Comparison of ENCODE assay signal across 19 cellular contexts in genomic region chr1:94617139-94617805, GRCh38.
DNase-seq lines count a peak whose midpoint lies in the region; ATAC-seq, FAIRE-seq and TF ChIP-seq lines count a peak whose summit lies in the region.
"Had no signal": no experiment of that assay in that cellular context is flagged by ENCODE, and none has a peak within 500 bp of the region (broad histone marks: within the 10 kb centered on the region; RNA-seq: fewer than 3 reads in every experiment).

No MANE protein-coding gene starts in this region.

- no peaks in the 10 kb centered on the region for H3K27me3 ChIP-seq in keratinocyte (ENCODE audit: control insufficient read depth, extremely low read depth, insufficient read depth, low read length)
- H3K27me3 ChIP-seq: esophagus muscularis mucosa, uterus had no signal

- no peaks in the 10 kb centered on the region for H3K36me3 ChIP-seq in keratinocyte (ENCODE audit: control insufficient read depth in 2 of 2, extremely low read depth in 1 of 2, insufficient read depth in 2 of 2, low read length in 2 of 2)
- H3K36me3 ChIP-seq: esophagus muscularis mucosa, uterus had no signal

- DNase-seq in ACHN (peak; percentile 66), HS-5 (ENCODE audit: low read depth) (peak; percentile 84), amniotic epithelial cell (ENCODE audit: low read depth) (peak; percentile 45), keratinocyte (ENCODE audit: low read depth, low spot score) (no peak), GM13977 (ENCODE audit: low spot score) (no peak)
- DNase-seq: activated CD4-positive, alpha-beta T cell treated with anti-CD3 and anti-CD28 coated beads for 36 hours; activated T-cell treated with anti-CD3 and anti-CD28 coated beads for 4 hours; cortex of kidney; KG1; NCI-H146; NCI-H510A; right cardiac atrium; stimulated activated CD4-positive, alpha-beta T cell treated with anti-CD3 and anti-CD28 coated beads, Interleukin-4, amount 100 ng/mL, for 24 hours; uterus had no signal

- H3K4me1 ChIP-seq in keratinocyte (ENCODE audit: control insufficient read depth, extremely low read depth, insufficient read depth, low read length): peaks cover 53% of the 10 kb centered on the region
- H3K4me1 ChIP-seq: uterus had no signal

- H2AFZ ChIP-seq in keratinocyte (ENCODE audit: control insufficient read depth, low read length): peak overlapping the region; percentile 75

- dilution Hi-C loops in keratinocyte (cut with MboI; ENCODE audit: extremely low pct_ligation_motif_present, low sequenced_read_pairs): no loop called here

- H3K9me3 ChIP-seq in keratinocyte (ENCODE audit: control insufficient read depth, low read depth, low read length): peaks cover 4% of the 10 kb centered on the region
- H3K9me3 ChIP-seq: esophagus muscularis mucosa, uterus had no signal

- H3K27ac ChIP-seq in keratinocyte (ENCODE audit: control insufficient read depth, insufficient read depth, low read length): peak overlapping the region; percentile 80
- H3K27ac ChIP-seq: esophagus muscularis mucosa, uterus had no signal

- H4K20me1 ChIP-seq in keratinocyte (ENCODE audit: control insufficient read depth, extremely low read depth, insufficient read depth, low read length): no peaks in the 10 kb centered on the region

- H3K4me2 ChIP-seq in keratinocyte (ENCODE audit: control insufficient read depth, extremely low read depth, insufficient read depth, low read depth, low read length): peak overlapping the region; percentile 24

- ATAC-seq in GM21723 (IDR thresholded peaks at IDR 0.05; ENCODE audit: unreplicated experiment) (no peak), HG02763 (IDR thresholded peaks at IDR 0.05; ENCODE audit: unreplicated experiment) (no peak), GM21717 (IDR thresholded peaks at IDR 0.05; ENCODE audit: unreplicated experiment) (no peak)
- ATAC-seq: activated CD4-positive, alpha-beta T cell treated with anti-CD3 and anti-CD28 coated beads for 36 hours; right cardiac atrium had no signal

- H3K79me2 ChIP-seq in keratinocyte (ENCODE audit: control insufficient read depth, insufficient read depth, low read length): no peaks in the 10 kb centered on the region

- no peaks in the 10 kb centered on the region for H3K9me1 ChIP-seq in keratinocyte (ENCODE audit: control insufficient read depth, extremely low read depth, insufficient read depth, low read length)

- TF ChIP-seq CTCF in keratinocyte (optimal IDR thresholded peaks at IDR 0.05 in 1 of 3, IDR thresholded peaks at IDR 0.05 in 1 of 3, conservative IDR thresholded peaks at IDR 0.05 in 1 of 3; ENCODE audit: extremely low read depth in 1 of 3, insufficient read depth in 2 of 3, low read length in 3 of 3) (no peak), GM13977 (IDR thresholded peaks at IDR 0.05; ENCODE audit: extremely low read depth, insufficient read depth, missing control alignments) (no peak)

- in situ Hi-C loops in ACHN (cut with HindIII; ENCODE audit: low pct_ligation_motif_present, low pct_unique_long_range_greater_than_20kb, low sequenced_read_pairs): no loop called here
- in situ Hi-C loops in GM13977 (cut with MboI; ENCODE audit: low pct_unique_long_range_greater_than_20kb, low sequenced_read_pairs, unreplicated experiment): no loop called here

- peak; percentile 98 for FAIRE-seq in keratinocyte (lab: Jason Lieb, UNC)
- FAIRE-seq: H1 had no signal

- H3K4me3 ChIP-seq in keratinocyte (ENCODE audit: control insufficient read depth in 2 of 3, extremely low read depth in 1 of 3, insufficient read depth in 2 of 3, low read depth in 1 of 3, low read length in 3 of 3): no peak overlapping the region
- H3K4me3 ChIP-seq: esophagus muscularis mucosa, uterus had no signal

- H3K9ac ChIP-seq in keratinocyte (ENCODE audit: control insufficient read depth, extremely low read depth, insufficient read depth, low read length): no peak overlapping the region

Comparison
In these comparisons a context has a peak if more than half of its experiments do, and no peak if none do; other contexts are left out.
1. DNase-seq: peak in ACHN (single experiment), HS-5 (single experiment) and amniotic epithelial cell (single experiment); none in keratinocyte (single experiment) and GM13977 (single experiment).